ENCODE assay signal across 8 cellular contexts in the genomic region with DNA sequence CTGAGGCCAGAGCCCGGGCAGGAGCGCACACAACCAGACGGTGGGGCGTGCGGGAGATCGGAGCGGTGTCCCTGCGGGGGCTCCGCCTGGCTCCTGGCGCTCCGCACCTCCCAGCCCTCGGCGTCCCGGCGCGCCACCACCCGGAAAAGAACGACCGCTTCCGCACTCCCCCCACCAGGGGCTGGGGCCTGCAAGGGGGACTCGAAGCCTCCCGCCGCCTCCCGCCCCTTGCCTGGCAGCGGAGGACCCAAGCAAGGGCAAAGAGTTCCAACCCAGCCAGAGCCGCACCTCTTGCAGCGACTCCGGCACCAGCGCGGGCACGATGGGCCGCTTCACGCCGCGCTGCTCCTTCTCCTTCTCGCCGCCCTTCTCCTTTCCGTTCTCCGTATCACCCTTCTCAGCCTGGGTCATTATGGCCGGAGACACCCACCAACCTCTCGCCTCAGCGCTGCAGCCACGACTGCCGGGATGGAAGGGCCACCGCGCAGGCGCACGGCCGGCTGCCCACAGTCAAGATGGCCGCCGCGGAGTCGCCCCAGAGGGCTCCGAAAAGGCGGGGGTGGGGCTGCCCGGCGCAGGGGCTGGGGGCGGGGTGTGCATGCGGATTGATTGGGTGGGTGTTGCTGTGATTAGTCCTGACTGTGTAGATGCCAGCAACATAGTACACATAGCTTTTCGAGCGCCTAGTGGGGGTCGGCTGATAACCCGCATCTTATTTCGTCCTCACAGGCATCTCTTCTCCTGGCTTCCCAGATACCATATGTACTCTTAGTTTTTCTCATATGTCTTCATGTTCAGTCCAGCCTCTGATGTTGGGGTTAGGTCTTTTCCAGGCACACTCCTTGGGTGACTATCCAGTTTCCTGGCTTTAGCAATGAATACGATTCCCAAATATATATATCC. TPM values are rescaled to one million over a fixed set of nuclear protein-coding genes. Genes with fewer than 3 reads are reported as not detected.
DNase-seq lines count a peak whose midpoint lies in the region; ATAC-seq and TF ChIP-seq lines count a peak whose summit lies in the region.

A gene with protein sequence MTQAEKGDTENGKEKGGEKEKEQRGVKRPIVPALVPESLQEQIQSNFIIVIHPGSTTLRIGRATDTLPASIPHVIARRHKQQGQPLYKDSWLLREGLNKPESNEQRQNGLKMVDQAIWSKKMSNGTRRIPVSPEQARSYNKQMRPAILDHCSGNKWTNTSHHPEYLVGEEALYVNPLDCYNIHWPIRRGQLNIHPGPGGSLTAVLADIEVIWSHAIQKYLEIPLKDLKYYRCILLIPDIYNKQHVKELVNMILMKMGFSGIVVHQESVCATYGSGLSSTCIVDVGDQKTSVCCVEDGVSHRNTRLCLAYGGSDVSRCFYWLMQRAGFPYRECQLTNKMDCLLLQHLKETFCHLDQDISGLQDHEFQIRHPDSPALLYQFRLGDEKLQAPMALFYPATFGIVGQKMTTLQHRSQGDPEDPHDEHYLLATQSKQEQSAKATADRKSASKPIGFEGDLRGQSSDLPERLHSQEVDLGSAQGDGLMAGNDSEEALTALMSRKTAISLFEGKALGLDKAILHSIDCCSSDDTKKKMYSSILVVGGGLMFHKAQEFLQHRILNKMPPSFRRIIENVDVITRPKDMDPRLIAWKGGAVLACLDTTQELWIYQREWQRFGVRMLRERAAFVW (minus strand): TSS at position 462 of the 903 bp plus-strand sequence. CDS start 51 bp downstream, at position 411.

- H3K9ac ChIP-seq in adipocyte (ENCODE audit: low read length) = peak within 1 kb of the TSS; percentile 98

- TF ChIP-seq CTCF in HFF-Myc (IDR thresholded peaks at IDR 0.05; ENCODE audit: low read depth, low read length, missing control alignments) (peak; percentile 16), NB4 (IDR thresholded peaks at IDR 0.05; ENCODE audit: low read depth, low read length) (no peak), heart left ventricle (IDR thresholded peaks at IDR 0.05) (peak in 7 of 12 donors; percentile 2 to 31 (median 21)), transverse colon (IDR thresholded peaks at IDR 0.05) (peak in 4 of 5 experiments; percentile 16 to 58 (median 30))

- 1% methylated on average over 44 to 65 of the region's 65 CpGs for WGBS in heart left ventricle, 4 donors
- WGBS in transverse colon (ENCODE audit: low coverage in 1 of 2), 2 donors = 2% methylated on average over 52 of the region's 65 CpGs; no CpG with 5 or more reads in 1 of the 2 donors

- intact Hi-C loops in heart left ventricle (cut with DNase I) = no loop called here
- intact Hi-C loops in transverse colon (cut with DNase I; ENCODE audit: low total_unique reads) = loop anchor here (10.0 kb wide), 1 partner anchor 627 kb away; a partner anchor contains a TSS

- H3K27me3 ChIP-seq in adipocyte (replicated peaks; ENCODE audit: control insufficient read depth, insufficient read depth, low read length) (no peaks in the 10 kb centered on the region), heart left ventricle (no peaks in the 10 kb centered on the region), transverse colon (no peaks in the 10 kb centered on the region)

- no peak for TF ChIP-seq EP300 in transverse colon (IDR thresholded peaks at IDR 0.05; ENCODE audit: low read depth)

- DNase-seq in HFF-Myc (ENCODE audit: extremely low read depth, low read depth) = peak; percentile 36
- peak; percentile 89 for DNase-seq in NB4 (ENCODE audit: low read depth)
- peak; percentile 77 for DNase-seq in T follicular helper cell (ENCODE audit: low read depth)
- DNase-seq in adipocyte (ENCODE audit: low read depth) = peak; percentile 92
- peak; percentile 90 to 95 (median 91) for DNase-seq in heart left ventricle
- DNase-seq in pons (ENCODE audit: low spot score) = peak; percentile 75
- peak; percentile 88 for DNase-seq in transverse colon

- H3K27ac ChIP-seq in heart left ventricle = peak within 1 kb of the TSS; percentile 56 to 96 (median 91)
- H3K27ac ChIP-seq in transverse colon = peak within 1 kb of the TSS; percentile 89 to 92 (median 90)

- peak within 1 kb of the TSS; percentile 86 for H3K4me3 ChIP-seq in HFF-Myc (replicated peaks; ENCODE audit: low read depth, low read length)
- H3K4me3 ChIP-seq in NB4 (ENCODE audit: low read depth, low read length) = peak within 1 kb of the TSS; percentile 80
- peak within 1 kb of the TSS; percentile 96 for H3K4me3 ChIP-seq in adipocyte (ENCODE audit: low read length)
- H3K4me3 ChIP-seq in heart left ventricle = peak within 1 kb of the TSS; percentile 65 to 95 (median 90)
- H3K4me3 ChIP-seq in transverse colon = peak within 1 kb of the TSS; percentile 74 to 93 (median 82)

- in situ Hi-C loops in transverse colon (cut with MboI; ENCODE audit: low pct_ligation_motif_present in 1 of 4, low pct_unique_long_range_greater_than_20kb in 1 of 4, low sequenced_read_pairs in 3 of 4) = loop anchor here in 1 of 4 donors (25.0 kb wide), 1 partner anchor 545 kb away; a partner anchor contains a TSS

- no peaks in the 10 kb centered on the region for H3K9me3 ChIP-seq in adipocyte (ENCODE audit: control insufficient read depth, low read length)
- no peaks in the 10 kb centered on the region for H3K9me3 ChIP-seq in heart left ventricle
- no peaks in the 10 kb centered on the region for H3K9me3 ChIP-seq in transverse colon

- ATAC-seq in heart left ventricle = peak; percentile 93 to 98 (median 98)

- H3K4me1 ChIP-seq in adipocyte (ENCODE audit: control insufficient read depth, insufficient read depth, low read length) = peaks cover 13% of the 10 kb centered on the region
- peaks cover 0 to 21% (median 13%) of the 10 kb centered on the region in 12 donors for H3K4me1 ChIP-seq in heart left ventricle
- H3K4me1 ChIP-seq in transverse colon = peaks cover 5 to 14% (median 11%) of the 10 kb centered on the region in 4 donors

- peaks cover 59% of the 10 kb centered on the region for H3K36me3 ChIP-seq in adipocyte (ENCODE audit: control insufficient read depth, insufficient read depth, low read length, severe bottlenecking)
- H3K36me3 ChIP-seq in heart left ventricle = peaks cover 3 to 71% (median 67%) of the 10 kb centered on the region in 9 donors
- H3K36me3 ChIP-seq in transverse colon = peaks cover 0 to 50% (median 17%) of the 10 kb centered on the region in 4 donors

- TF ChIP-seq POLR2A in GM10847 (IDR thresholded peaks at IDR 0.05; ENCODE audit: extremely low read depth, insufficient read length) = peak; percentile 88
- peak; percentile 80 for TF ChIP-seq POLR2A in NB4 (IDR thresholded peaks at IDR 0.05; ENCODE audit: extremely low read depth, insufficient read length)
- TF ChIP-seq POLR2A in heart left ventricle (IDR thresholded peaks at IDR 0.05) = no peak
- TF ChIP-seq POLR2A in transverse colon (IDR thresholded peaks at IDR 0.05) = peak; percentile 76

RNA-seq across cellular contexts. Expression of the gene that starts here (rescaled TPM):
- 10 to 100 TPM; 19.3 to 48.2 (median 32.4) TPM for total RNA-seq in heart left ventricle
- polyA plus RNA-seq in heart left ventricle = 10 to 100 TPM; 12.0 to 19.5 TPM
- total RNA-seq in transverse colon = 10 to 100 TPM; 23.2 to 31.8 (median 28.7) TPM

Comparison
In these comparisons a context has a peak if more than half of its experiments do, and no peak if none do; other contexts are left out.
1. Peak in every context shown above with its lines: DNase-seq, ATAC-seq, H3K4me3 ChIP-seq and H3K27ac ChIP-seq.
2. POLR2A ChIP-seq: peak in GM10847 (single experiment), NB4 (single experiment) and transverse colon (single experiment); none in heart left ventricle (0 of 2).
3. DNase-seq: peak in every context shown above with its lines; median percentile 92 in adipocyte; 91 in heart left ventricle; 89 in NB4; 88 in transverse colon; 77 in T follicular helper cell; 75 in pons; 36 in HFF-Myc.